Comparison of ENCODE assay signal across 11 cellular contexts in the genomic region with DNA sequence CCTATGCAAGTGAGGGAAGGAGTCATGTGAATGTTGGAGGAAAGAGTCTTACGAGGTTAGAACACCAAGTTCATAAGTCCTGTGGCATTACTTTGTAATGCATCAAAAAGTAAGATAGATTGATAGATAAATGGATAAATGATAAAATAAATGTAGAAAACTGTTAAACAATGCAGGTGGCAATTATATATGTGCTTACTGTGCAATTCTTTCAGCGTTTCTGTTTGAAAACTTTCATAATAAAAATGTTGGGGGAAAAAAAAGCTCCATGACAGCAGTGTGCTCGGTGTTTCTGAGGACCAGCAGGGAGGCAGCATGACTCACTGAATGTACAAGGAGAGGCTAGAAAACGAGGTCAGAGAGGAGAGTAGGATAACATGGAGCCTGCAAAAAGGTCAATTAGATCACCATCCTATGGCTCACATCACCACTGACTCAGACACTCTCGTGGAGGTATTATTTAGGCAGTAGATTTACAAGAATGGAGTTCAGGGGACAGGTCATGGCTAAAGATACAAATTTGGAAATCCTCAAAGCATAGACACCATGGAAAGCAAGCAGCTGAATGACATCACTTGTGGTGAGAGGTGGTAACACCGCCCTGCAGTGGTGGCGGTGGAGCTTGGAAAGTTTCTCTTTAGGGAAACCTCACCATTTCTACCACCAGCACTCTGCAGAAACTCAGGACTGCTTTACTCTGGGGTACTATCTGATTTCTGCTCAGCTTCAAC.
DNase-seq lines count a peak whose midpoint lies in the region; ATAC-seq and TF ChIP-seq lines count a peak whose summit lies in the region.
"Had no signal": no experiment of that assay in that cellular context is flagged by ENCODE, and none has a peak within 500 bp of the region (broad histone marks: within the 10 kb centered on the region; RNA-seq: fewer than 3 reads in every experiment).

No MANE protein-coding gene starts in this region.

- H3K36me3 ChIP-seq in mesodermal cell (ENCODE audit: control insufficient read depth, insufficient read depth, low read length) (no peaks in the 10 kb centered on the region), vagina (no peaks in the 10 kb centered on the region)

- H3K27me3 ChIP-seq in vagina = no peaks in the 10 kb centered on the region

- intact Hi-C loops in vagina (cut with DNase I) = no loop called here

- H3K9me3 ChIP-seq in mesodermal cell (ENCODE audit: control insufficient read depth, low read length) (no peaks in the 10 kb centered on the region), vagina (no peaks in the 10 kb centered on the region)

- no peak for TF ChIP-seq CTCF in endothelial cell (IDR thresholded peaks at IDR 0.05; ENCODE audit: unreplicated experiment)
- TF ChIP-seq CTCF in vagina (IDR thresholded peaks at IDR 0.05) = no peak

- H3K9me3 Mint-ChIP-seq in activated naive CD8-positive, alpha-beta T cell treated with anti-CD3 and anti-CD28 coated beads, Interleukin-2, amount 10 ng/mL, durations not matched to agents 7 days and 5 days = no peaks in the 10 kb centered on the region
- no peaks in the 10 kb centered on the region for H3K9me3 Mint-ChIP-seq in endothelial cell (ENCODE audit: unreplicated experiment)

- H3K27ac ChIP-seq in mesodermal cell (ENCODE audit: low read depth, low read length, severe bottlenecking) (peak overlapping the region; percentile 6), vagina (no peak overlapping the region)

- no peak overlapping the region for H3K4me3 ChIP-seq in mesodermal cell (ENCODE audit: extremely low read depth, insufficient read depth, low read length, poor library complexity, severe bottlenecking)
- no peak overlapping the region for H3K4me3 ChIP-seq in vagina

- no peak overlapping the region for H3K4me3 Mint-ChIP-seq in activated naive CD8-positive, alpha-beta T cell treated with anti-CD3 and anti-CD28 coated beads, Interleukin-2, amount 10 ng/mL, durations not matched to agents 7 days and 5 days
- H3K4me3 Mint-ChIP-seq in endothelial cell (ENCODE audit: unreplicated experiment) = no peak overlapping the region

- no peak for TF ChIP-seq POLR2A in vagina (IDR thresholded peaks at IDR 0.05)

- WGBS in mesodermal cell (ENCODE audit: insufficient coverage in 2 of 2), 2 experiments = 75 to 93% methylated on average over 2 to 3 of the region's 7 CpGs

- H3K36me3 Mint-ChIP-seq in activated naive CD8-positive, alpha-beta T cell treated with anti-CD3 and anti-CD28 coated beads, Interleukin-2, amount 10 ng/mL, durations not matched to agents 7 days and 5 days = no peaks in the 10 kb centered on the region
- H3K36me3 Mint-ChIP-seq in endothelial cell (ENCODE audit: low read depth, unreplicated experiment) = no peaks in the 10 kb centered on the region

- no peaks in the 10 kb centered on the region for H3K27me3 Mint-ChIP-seq in activated naive CD8-positive, alpha-beta T cell treated with anti-CD3 and anti-CD28 coated beads, Interleukin-2, amount 10 ng/mL, durations not matched to agents 7 days and 5 days
- no peaks in the 10 kb centered on the region for H3K27me3 Mint-ChIP-seq in endothelial cell (ENCODE audit: unreplicated experiment)

- H3K27ac Mint-ChIP-seq in activated naive CD8-positive, alpha-beta T cell treated with anti-CD3 and anti-CD28 coated beads, Interleukin-2, amount 10 ng/mL, durations not matched to agents 7 days and 5 days = peak overlapping the region; percentile 11
- no peak overlapping the region for H3K27ac Mint-ChIP-seq in endothelial cell (ENCODE audit: unreplicated experiment)

- POLR2A ChIA-PET in activated naive CD8-positive, alpha-beta T cell treated with anti-CD3 and anti-CD28 coated beads, Interleukin-2, amount 10 ng/mL, durations not matched to agents 7 days and 5 days (lab: Charles Lee) = no interaction called here

- DNase-seq in GDM1 (lab: John Stamatoyannopoulos, UW) (peak; percentile 45), M059J (ENCODE audit: low read depth) (peak; percentile 90), endothelial cell (ENCODE audit: low spot score) (no peak), vagina (ENCODE audit: extremely low spot score in 2 of 2) (no peak), AML-193 (lab: John Stamatoyannopoulos, UW) (no peak)
- DNase-seq in activated naive CD8-positive, alpha-beta T cell treated with anti-CD3 and anti-CD28 coated beads, Interleukin-2, amount 10 ng/mL, durations not matched to agents 7 days and 5 days = peak; percentile 29
- DNase-seq: amygdala, left cardiac atrium, Right ventricle myocardium superior had no signal

- H3K4me1 Mint-ChIP-seq in activated naive CD8-positive, alpha-beta T cell treated with anti-CD3 and anti-CD28 coated beads, Interleukin-2, amount 10 ng/mL, durations not matched to agents 7 days and 5 days = peaks cover 9% of the 10 kb centered on the region
- H3K4me1 Mint-ChIP-seq in endothelial cell (ENCODE audit: unreplicated experiment) = peaks cover 11% of the 10 kb centered on the region

- H3K4me1 ChIP-seq in mesodermal cell (ENCODE audit: control insufficient read depth, insufficient read depth, low read length, poor library complexity, severe bottlenecking) (peaks cover 5% of the 10 kb centered on the region), vagina (no peaks in the 10 kb centered on the region)

- peak; percentile 52 for ATAC-seq in activated naive CD8-positive, alpha-beta T cell treated with anti-CD3 and anti-CD28 coated beads, Interleukin-2, amount 10 ng/mL, durations not matched to agents 7 days and 5 days (ENCODE audit: low read depth)
- ATAC-seq in HG03342 (IDR thresholded peaks at IDR 0.05; ENCODE audit: unreplicated experiment) = no peak
- ATAC-seq: left cardiac atrium had no signal

Comparison
In these comparisons a context has a peak if more than half of its experiments do, and no peak if none do; other contexts are left out.
1. DNase-seq: peak in GDM1 (single experiment), M059J (single experiment) and activated naive CD8-positive, alpha-beta T cell treated with anti-CD3 and anti-CD28 coated beads, Interleukin-2, amount 10 ng/mL, durations not matched to agents 7 days and 5 days (single experiment); none in endothelial cell (single experiment), vagina (0 of 2) and AML-193 (0 of 2).